Comparison of ENCODE assay signal across 11 cellular contexts in the genomic region with DNA sequence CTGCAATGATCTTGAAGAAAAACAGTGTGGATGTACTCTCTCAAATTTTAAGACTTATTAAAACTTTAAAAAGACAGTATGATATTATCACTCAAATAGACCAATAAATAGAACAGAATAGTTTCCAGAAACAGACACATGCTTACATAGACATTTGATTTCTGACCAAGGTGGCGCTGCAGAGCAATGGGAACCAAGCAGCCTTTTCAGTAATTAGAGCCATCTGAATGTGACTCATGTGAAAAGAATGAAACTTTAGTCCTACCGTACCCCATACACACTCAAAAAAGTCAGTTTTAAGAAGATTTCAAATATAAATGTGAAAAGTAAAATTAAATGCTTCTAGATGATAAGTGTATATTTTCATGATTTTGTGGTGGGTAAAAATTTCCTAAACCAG.
A peak's percentile ranks its signal among the peaks of the same experiment; 100 is the strongest.
DNase-seq lines count a peak whose midpoint lies in the region; ATAC-seq and TF ChIP-seq lines count a peak whose summit lies in the region.
"Had no signal": no experiment of that assay in that cellular context is flagged by ENCODE, and none has a peak within 500 bp of the region (broad histone marks: within the 10 kb centered on the region; RNA-seq: fewer than 3 reads in every experiment).

No MANE protein-coding gene starts in this region.

- H3K4me3 ChIP-seq in breast epithelium (no peak overlapping the region), fibroblast of mammary gland (ENCODE audit: control insufficient read depth, low read depth, low read length) (no peak overlapping the region)

- intact Hi-C loops in MCF 10A (cut with micrococcal nuclease): no loop called here
- intact Hi-C loops in breast epithelium (cut with DNase I; ENCODE audit: low total_unique reads): no loop called here

- H3K4me3 Mint-ChIP-seq in MCF 10A (ENCODE audit: unreplicated experiment) (no peak overlapping the region), type B pancreatic cell (no peak overlapping the region)
- H3K4me3 Mint-ChIP-seq: CD4-positive, alpha-beta memory T cell; T-helper 1 cell treated with Interleukin-12 subunit alpha and Interleukin-12 subunit beta and Interleukin-4 antibody, amounts not matched to agents 30 μg/mL and 1 μg/mL, for 36 hours had no signal

- TF ChIP-seq CTCF in MCF 10A (IDR thresholded peaks at IDR 0.05; ENCODE audit: unreplicated experiment): peak; percentile 15
- no peak for TF ChIP-seq CTCF in breast epithelium (IDR thresholded peaks at IDR 0.05)
- peak; percentile 42 for TF ChIP-seq CTCF in fibroblast of mammary gland (conservative IDR thresholded peaks at IDR 0.05; ENCODE audit: control insufficient read depth, insufficient read depth, low read depth, low read length)
- peak; percentile 50 for TF ChIP-seq CTCF in type B pancreatic cell (conservative IDR thresholded peaks at IDR 0.05)

- no peaks in the 10 kb centered on the region for H3K4me1 Mint-ChIP-seq in MCF 10A (ENCODE audit: insufficient read depth, unreplicated experiment)
- H3K4me1 Mint-ChIP-seq in type B pancreatic cell (ENCODE audit: unreplicated experiment): no peaks in the 10 kb centered on the region
- H3K4me1 Mint-ChIP-seq: CD4-positive, alpha-beta memory T cell had no signal

- ATAC-seq in GM18517 (IDR thresholded peaks at IDR 0.05; ENCODE audit: unreplicated experiment) (no peak), HG03108 (IDR thresholded peaks at IDR 0.05; ENCODE audit: unreplicated experiment) (no peak)

- peaks cover 11% of the 10 kb centered on the region for H3K27me3 Mint-ChIP-seq in MCF 10A (ENCODE audit: insufficient read depth, unreplicated experiment)
- no peaks in the 10 kb centered on the region for H3K27me3 Mint-ChIP-seq in type B pancreatic cell

- DNase-seq in MCF 10A (ENCODE audit: unreplicated experiment) (peak; percentile 72), breast epithelium (ENCODE audit: low spot score in 2 of 2) (no peak), RKO (ENCODE audit: low spot score) (peak; percentile 84), fibroblast of mammary gland (ENCODE audit: low read depth) (peak; percentile 62), type B pancreatic cell (ENCODE audit: extremely low spot score, unreplicated experiment) (no peak), midbrain (lab: John Stamatoyannopoulos, UW) (no peak)
- DNase-seq: CD4-positive, alpha-beta memory T cell; effector CD4-positive, alpha-beta T cell had no signal

- H3K27ac Mint-ChIP-seq in MCF 10A (ENCODE audit: low read depth, unreplicated experiment) (no peak overlapping the region), type B pancreatic cell (no peak overlapping the region)
- H3K27ac Mint-ChIP-seq: CD4-positive, alpha-beta memory T cell; T-helper 1 cell treated with Interleukin-12 subunit alpha and Interleukin-12 subunit beta and Interleukin-4 antibody, amounts not matched to agents 30 μg/mL and 1 μg/mL, for 36 hours had no signal

- POLR2A ChIA-PET in MCF 10A (lab: Yijun Ruan, JAX): no interaction called here

- no peak overlapping the region for H3K27ac ChIP-seq in breast epithelium

- BruUV-seq in MCF 10A (replicated peaks; lab: Mats Ljungman, UMichigan): no TSS peak

- H3K36me3 Mint-ChIP-seq in MCF 10A (ENCODE audit: insufficient read depth, unreplicated experiment) (no peaks in the 10 kb centered on the region), type B pancreatic cell (no peaks in the 10 kb centered on the region)
- H3K36me3 Mint-ChIP-seq: CD4-positive, alpha-beta memory T cell had no signal

- H3K9me3 Mint-ChIP-seq in MCF 10A (ENCODE audit: unreplicated experiment): peaks cover 14% of the 10 kb centered on the region
- no peaks in the 10 kb centered on the region for H3K9me3 Mint-ChIP-seq in type B pancreatic cell
- H3K9me3 Mint-ChIP-seq: T-helper 1 cell treated with Interleukin-12 subunit alpha and Interleukin-12 subunit beta and Interleukin-4 antibody, amounts not matched to agents 30 μg/mL and 1 μg/mL, for 36 hours had no signal

- TF ChIP-seq POLR2A in breast epithelium (IDR thresholded peaks at IDR 0.05): no peak

- H3K27me3 ChIP-seq in breast epithelium: no peaks in the 10 kb centered on the region

- H3K4me1 ChIP-seq in breast epithelium: no peaks in the 10 kb centered on the region

- CTCF ChIA-PET in MCF 10A (lab: Yijun Ruan, JAX): interaction anchor here (0.7 to 1.0 kb wide), 2 partner anchors 9 to 16 kb away, joined by 3 to 4 read pairs; no protein-coding TSS in a partner anchor

- H3K36me3 ChIP-seq in breast epithelium: no peaks in the 10 kb centered on the region

- no peaks in the 10 kb centered on the region for H3K9me3 ChIP-seq in breast epithelium

Comparison
In these comparisons a context has a peak if more than half of its experiments do, and no peak if none do; other contexts are left out.
1. DNase-seq: peak in MCF 10A (single experiment), RKO (single experiment) and fibroblast of mammary gland (single experiment); none in breast epithelium (0 of 2), type B pancreatic cell (single experiment) and midbrain (single experiment).
2. CTCF ChIP-seq: peak in MCF 10A (single experiment), fibroblast of mammary gland (single experiment) and type B pancreatic cell (single experiment); none in breast epithelium (0 of 3).